Comparison of ENCODE assay signal across 16 cellular contexts in the genomic region with DNA sequence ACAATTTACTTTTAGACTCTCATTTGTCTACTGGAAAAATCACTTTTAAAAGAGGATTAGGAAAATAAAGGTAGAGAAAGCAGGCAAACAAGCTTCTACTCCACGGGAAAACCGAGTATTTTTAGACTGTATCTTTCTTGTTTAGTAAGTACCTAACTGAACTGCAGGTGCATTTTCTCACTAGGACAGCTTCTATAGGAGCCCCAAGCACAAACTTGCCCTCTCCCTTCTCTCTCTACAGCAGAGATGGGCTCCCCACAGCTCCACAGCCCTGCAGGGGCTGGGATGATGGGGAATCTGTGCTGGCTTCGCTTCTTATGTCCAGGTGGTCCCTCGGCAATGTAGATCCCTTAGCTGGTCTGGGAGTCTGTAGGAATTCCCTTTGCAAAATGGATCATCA. TPM values are rescaled to one million over a fixed set of nuclear protein-coding genes. Genes with fewer than 3 reads are reported as not detected.
DNase-seq lines count a peak whose midpoint lies in the region; ATAC-seq and TF ChIP-seq lines count a peak whose summit lies in the region.
"Had no signal": no experiment of that assay in that cellular context is flagged by ENCODE, and none has a peak within 500 bp of the region (broad histone marks: within the 10 kb centered on the region; RNA-seq: fewer than 3 reads in every experiment).

No MANE protein-coding gene starts in this region.

- TF ChIP-seq CTCF in GM12865 (IDR thresholded peaks at IDR 0.05; ENCODE audit: insufficient read depth, low read depth, low read length, missing control alignments): no peak
- no peak for TF ChIP-seq CTCF in breast epithelium (IDR thresholded peaks at IDR 0.05)

- no peaks in the 10 kb centered on the region for H3K36me3 Mint-ChIP-seq in CD4-positive, alpha-beta memory T cell
- no peaks in the 10 kb centered on the region for H3K36me3 Mint-ChIP-seq in T-helper 2 cell treated with Interferon-gamma antibody and Interleukin-4, amounts not matched to agents 5 μg/mL and 100 μg/mL, for 36 hours (ENCODE audit: low read depth)
- H3K36me3 Mint-ChIP-seq in immature natural killer cell: no peaks in the 10 kb centered on the region

- no peaks in the 10 kb centered on the region for H3K9me3 ChIP-seq in CD4-positive, alpha-beta memory T cell (ENCODE audit: control insufficient read depth in 1 of 2, low read length in 2 of 2)
- H3K9me3 ChIP-seq in breast epithelium: no peaks in the 10 kb centered on the region
- H3K9me3 ChIP-seq: esophagus squamous epithelium, lower lobe of right lung, prostate gland had no signal

- H3K4me1 Mint-ChIP-seq in CD4-positive, alpha-beta memory T cell: peaks cover 32 to 54% (median 40%) of the 10 kb centered on the region in 4 donors
- H3K4me1 Mint-ChIP-seq in T-helper 2 cell treated with Interferon-gamma antibody and Interleukin-4, amounts not matched to agents 5 μg/mL and 100 μg/mL, for 36 hours (ENCODE audit: low read depth): peaks cover 52% of the 10 kb centered on the region
- H3K4me1 Mint-ChIP-seq in immature natural killer cell: peaks cover 63 to 65% of the 10 kb centered on the region in 2 donors

- TF ChIP-seq POLR2A in breast epithelium (IDR thresholded peaks at IDR 0.05): no peak

- H3K36me3 ChIP-seq in CD4-positive, alpha-beta memory T cell (ENCODE audit: insufficient read depth, low read length): no peaks in the 10 kb centered on the region
- H3K36me3 ChIP-seq in breast epithelium: no peaks in the 10 kb centered on the region
- H3K36me3 ChIP-seq: cardiac muscle cell, esophagus squamous epithelium, lower lobe of right lung, prostate gland had no signal

- peaks cover 0 to 1% (median 0%) of the 10 kb centered on the region in 8 donors for H3K9me3 Mint-ChIP-seq in CD4-positive, alpha-beta memory T cell
- H3K9me3 Mint-ChIP-seq in T-helper 2 cell treated with Interferon-gamma antibody and Interleukin-4, amounts not matched to agents 5 μg/mL and 100 μg/mL, for 36 hours: no peaks in the 10 kb centered on the region
- no peaks in the 10 kb centered on the region for H3K9me3 Mint-ChIP-seq in immature natural killer cell
- H3K9me3 Mint-ChIP-seq: nephron had no signal

- H3K27ac Mint-ChIP-seq in CD4-positive, alpha-beta memory T cell: peak overlapping the region; percentile 72 to 93 (median 89)
- peak overlapping the region; percentile 84 for H3K27ac Mint-ChIP-seq in T-helper 2 cell treated with Interferon-gamma antibody and Interleukin-4, amounts not matched to agents 5 μg/mL and 100 μg/mL, for 36 hours
- peak overlapping the region; percentile 87 to 98 (median 96) for H3K27ac Mint-ChIP-seq in immature natural killer cell

- ATAC-seq in HG03469 (IDR thresholded peaks at IDR 0.05; ENCODE audit: unreplicated experiment): no peak
- ATAC-seq: lower lobe of right lung had no signal

- no peaks in the 10 kb centered on the region for H3K27me3 Mint-ChIP-seq in CD4-positive, alpha-beta memory T cell
- no peaks in the 10 kb centered on the region for H3K27me3 Mint-ChIP-seq in T-helper 2 cell treated with Interferon-gamma antibody and Interleukin-4, amounts not matched to agents 5 μg/mL and 100 μg/mL, for 36 hours (ENCODE audit: low read depth)
- peaks cover 0 to 2% (median 2%) of the 10 kb centered on the region in 3 donors for H3K27me3 Mint-ChIP-seq in immature natural killer cell (ENCODE audit: low read depth in 3 of 3)

- POLR2A ChIA-PET in CD4-positive, alpha-beta memory T cell (lab: Charles Lee; ENCODE audit: partially characterized antibody): interaction anchor here (0.7 to 2.0 kb wide), 5 partner anchors 11 to 59 kb away, joined by 3 to 12 read pairs (median 7); a partner anchor contains a TSS

- CTCF ChIA-PET in CD4-positive, alpha-beta memory T cell (lab: Charles Lee; ENCODE audit: partially characterized antibody): interaction anchor here (1.5 to 4.5 kb wide), 2 partner anchors 17 to 20 kb away, joined by 3 to 30 read pairs; a partner anchor contains a TSS

- no peak overlapping the region for H3K4me3 ChIP-seq in CD4-positive, alpha-beta memory T cell (ENCODE audit: low read length in 2 of 2)
- H3K4me3 ChIP-seq in GM12865 (ENCODE audit: low read depth, low read length) (no peak overlapping the region), breast epithelium (no peak overlapping the region)
- H3K4me3 ChIP-seq: cardiac muscle cell, esophagus squamous epithelium, lower lobe of right lung, prostate gland had no signal

- H3K27ac ChIP-seq in CD4-positive, alpha-beta memory T cell (ENCODE audit: low read depth, low read length): no peak overlapping the region
- H3K27ac ChIP-seq in breast epithelium: peak overlapping the region in 1 of 2 donors; percentile 19
- H3K27ac ChIP-seq: cardiac muscle cell, lower lobe of right lung, prostate gland had no signal

- H3K27me3 ChIP-seq in CD4-positive, alpha-beta memory T cell (ENCODE audit: insufficient read depth, low read length): no peaks in the 10 kb centered on the region
- no peaks in the 10 kb centered on the region for H3K27me3 ChIP-seq in breast epithelium
- H3K27me3 ChIP-seq: cardiac muscle cell, esophagus squamous epithelium had no signal

- no peak for DNase-seq in CD4-positive, alpha-beta memory T cell
- DNase-seq in GM12865 (ENCODE audit: low read depth): peak; percentile 32
- DNase-seq in T-helper 2 cell treated with Interferon-gamma antibody and Interleukin-4, amounts not matched to agents 5 μg/mL and 100 μg/mL, for 36 hours (ENCODE audit: low spot score): no peak
- no peak for DNase-seq in immature natural killer cell
- no peak for DNase-seq in NCI-H2227 treated with DMSO at 0.1 percent for 48 hours (lab: John Stamatoyannopoulos, UW)
- DNase-seq in breast epithelium (ENCODE audit: low spot score in 2 of 2): no peak
- DNase-seq: esophagus squamous epithelium, glutamatergic neuron, Karpas-422, lower lobe of right lung, NCI-H1105, NCI-H82 had no signal

- peak overlapping the region in 7 of 8 donors; percentile 21 to 74 (median 68) for H3K4me3 Mint-ChIP-seq in CD4-positive, alpha-beta memory T cell
- H3K4me3 Mint-ChIP-seq in T-helper 2 cell treated with Interferon-gamma antibody and Interleukin-4, amounts not matched to agents 5 μg/mL and 100 μg/mL, for 36 hours: peak overlapping the region; percentile 76
- peak overlapping the region; percentile 75 to 88 (median 79) for H3K4me3 Mint-ChIP-seq in immature natural killer cell
- H3K4me3 Mint-ChIP-seq: nephron had no signal

- H3K4me1 ChIP-seq in CD4-positive, alpha-beta memory T cell (ENCODE audit: insufficient read depth, low read length): peaks cover 29% of the 10 kb centered on the region
- no peaks in the 10 kb centered on the region for H3K4me1 ChIP-seq in breast epithelium
- H3K4me1 ChIP-seq: prostate gland had no signal

- intact Hi-C loops in CD4-positive, alpha-beta memory T cell (cut with micrococcal nuclease): no loop called here
- intact Hi-C loops in breast epithelium (cut with DNase I; ENCODE audit: low total_unique reads): no loop called here

RNA-seq across cellular contexts. Expression of a gene that starts 16.2 kb away (rescaled TPM):
- total RNA-seq in CD4-positive, alpha-beta memory T cell: 10 to 100 TPM; 13.3 to 14.0 TPM
- 10 to 100 TPM; 10.9 to 19.7 TPM for polyA plus RNA-seq in CD4-positive, alpha-beta memory T cell
- 10 to 100 TPM; 27.7 to 37.7 (median 31.6) TPM for polyA plus RNA-seq in immature natural killer cell
- total RNA-seq in breast epithelium: 10 to 100 TPM in 2 of 3 donors, 1 to 10 TPM in 1; 6.4 to 22.2 (median 14.7) TPM

RNA-seq across cellular contexts. Expression of a gene that starts 42.3 kb away (rescaled TPM):
- 100 to 1,000 TPM; 212 to 225 TPM for total RNA-seq in CD4-positive, alpha-beta memory T cell
- polyA plus RNA-seq in CD4-positive, alpha-beta memory T cell: 100 to 1,000 TPM; 443 to 681 TPM
- 100 to 1,000 TPM; 429 to 774 (median 468) TPM for polyA plus RNA-seq in immature natural killer cell
- total RNA-seq in breast epithelium: 100 to 1,000 TPM; 357 to 408 (median 391) TPM

RNA-seq across cellular contexts. Expression of a gene that starts 48.3 kb away (rescaled TPM):
- total RNA-seq in CD4-positive, alpha-beta memory T cell: 10 to 100 TPM; 23.2 to 23.3 TPM
- 10 to 100 TPM; 39.6 to 82.6 TPM for polyA plus RNA-seq in CD4-positive, alpha-beta memory T cell
- polyA plus RNA-seq in immature natural killer cell: 10 to 100 TPM; 33.3 to 54.1 (median 44.3) TPM
- 10 to 100 TPM; 44.9 to 62.6 (median 52.6) TPM for total RNA-seq in breast epithelium
